Comparison of ENCODE assay signal across 20 cellular contexts in the genomic region with DNA sequence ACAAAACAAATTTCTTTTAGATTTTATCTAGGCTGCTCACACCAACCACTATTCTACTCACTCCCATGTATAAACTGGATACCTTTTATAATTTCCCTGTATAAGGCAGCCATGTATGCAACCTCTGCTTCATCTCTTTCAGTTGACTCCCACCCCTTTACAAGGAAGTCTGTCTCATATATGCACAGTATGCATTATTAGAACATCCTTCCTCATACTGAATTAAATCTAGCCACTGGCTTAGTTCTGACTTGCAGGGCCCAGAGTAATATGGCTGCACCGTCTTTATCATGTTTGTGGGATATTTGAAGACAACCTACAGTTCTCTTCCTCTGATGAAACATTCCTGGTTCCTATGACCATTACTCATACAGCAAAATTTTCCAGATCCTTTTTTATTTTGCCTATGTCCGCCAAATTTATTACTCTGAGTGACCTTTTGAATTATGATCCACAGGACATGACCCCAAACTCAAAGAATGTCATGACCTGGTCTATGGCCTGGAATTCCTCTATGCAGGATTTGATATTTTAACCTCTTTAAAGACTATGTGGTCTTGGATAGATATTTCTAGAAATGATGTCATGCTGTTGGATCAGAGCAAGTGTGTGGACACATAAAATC.
A peak's percentile ranks its signal among the peaks of the same experiment; 100 is the strongest.
DNase-seq lines count a peak whose midpoint lies in the region; ATAC-seq, FAIRE-seq and TF ChIP-seq lines count a peak whose summit lies in the region.
"Had no signal": no experiment of that assay in that cellular context is flagged by ENCODE, and none has a peak within 500 bp of the region (broad histone marks: within the 10 kb centered on the region; RNA-seq: fewer than 3 reads in every experiment).

No MANE protein-coding gene starts in this region.

- FAIRE-seq in endometrium (lab: Jason Lieb, UNC), result peak; percentile 55

- no peak for ATAC-seq in natural killer cell treated with Interleukin-12 subunit alpha and Interleukin-12 subunit beta and Interleukin-15 and Interleukin-18, amount 100 ng/mL, for 72 hours
- ATAC-seq in natural killer cell, result no peak
- no peak for ATAC-seq in Right ventricle myocardium superior (ENCODE audit: poor library complexity)
- ATAC-seq: gastrocnemius medialis; lower lobe of right lung; naive thymus-derived CD8-positive, alpha-beta T cell; psoas muscle had no signal

- H3K4me3 Mint-ChIP-seq in natural killer cell treated with Interleukin-12 subunit alpha and Interleukin-12 subunit beta and Interleukin-15 and Interleukin-18, amount 100 ng/mL, for 72 hours, result peak overlapping the region; percentile 2
- no peak overlapping the region for H3K4me3 Mint-ChIP-seq in natural killer cell
- H3K4me3 Mint-ChIP-seq: activated B cell treated with CpG ODN at 0.5 μM for 24 hours; naive thymus-derived CD8-positive, alpha-beta T cell; T-helper 1 cell treated with Interleukin-12 subunit alpha and Interleukin-12 subunit beta and Interleukin-4 antibody, amounts not matched to agents 30 μg/mL and 1 μg/mL, for 36 hours had no signal

- H3K36me3 Mint-ChIP-seq in natural killer cell treated with Interleukin-12 subunit alpha and Interleukin-12 subunit beta and Interleukin-15 and Interleukin-18, amount 100 ng/mL, for 72 hours, result no peaks in the 10 kb centered on the region
- H3K36me3 Mint-ChIP-seq in natural killer cell, result no peaks in the 10 kb centered on the region
- H3K36me3 Mint-ChIP-seq: naive thymus-derived CD8-positive, alpha-beta T cell had no signal

- no peaks in the 10 kb centered on the region for H3K9me3 Mint-ChIP-seq in natural killer cell treated with Interleukin-12 subunit alpha and Interleukin-12 subunit beta and Interleukin-15 and Interleukin-18, amount 100 ng/mL, for 72 hours
- no peaks in the 10 kb centered on the region for H3K9me3 Mint-ChIP-seq in natural killer cell
- H3K9me3 Mint-ChIP-seq: activated B cell treated with CpG ODN at 0.5 μM for 24 hours had no signal

- TF ChIP-seq CTCF in natural killer cell (IDR thresholded peaks at IDR 0.05) (no peak), GM13976 (IDR thresholded peaks at IDR 0.05; ENCODE audit: borderline replicate concordance, control extremely low read depth, extremely low read depth, insufficient read depth, missing control alignments) (no peak), ascending aorta (IDR thresholded peaks at IDR 0.05) (no peak)

- intact Hi-C loops in natural killer cell (cut with micrococcal nuclease) (no loop called here), ascending aorta (cut with DNase I) (no loop called here), Right ventricle myocardium superior (cut with DNase I) (no loop called here)

- H3K27ac ChIP-seq in ascending aorta, result no peak overlapping the region
- H3K27ac ChIP-seq: gastrocnemius medialis, lower lobe of right lung, psoas muscle had no signal

- H3K36me3 ChIP-seq in ascending aorta, result no peaks in the 10 kb centered on the region
- H3K36me3 ChIP-seq: gastrocnemius medialis, lower lobe of right lung, upper lobe of left lung had no signal

- H3K4me1 ChIP-seq in ascending aorta, result peaks cover 0 to 12% of the 10 kb centered on the region in 2 donors

- H3K4me3 ChIP-seq in ascending aorta, result no peak overlapping the region
- H3K4me3 ChIP-seq: gastrocnemius medialis, lower lobe of right lung, psoas muscle, upper lobe of left lung had no signal

- H3K9me3 ChIP-seq in ascending aorta, result no peaks in the 10 kb centered on the region
- H3K9me3 ChIP-seq: gastrocnemius medialis, lower lobe of right lung, psoas muscle, upper lobe of left lung had no signal

- H3K27me3 Mint-ChIP-seq in natural killer cell treated with Interleukin-12 subunit alpha and Interleukin-12 subunit beta and Interleukin-15 and Interleukin-18, amount 100 ng/mL, for 72 hours, result no peaks in the 10 kb centered on the region
- peaks cover 0 to 4% of the 10 kb centered on the region in 2 donors for H3K27me3 Mint-ChIP-seq in natural killer cell (ENCODE audit: low read depth in 2 of 2)
- H3K27me3 Mint-ChIP-seq: activated B cell treated with CpG ODN at 0.5 μM for 24 hours had no signal

- no peak for DNase-seq in natural killer cell treated with Interleukin-12 subunit alpha and Interleukin-12 subunit beta and Interleukin-15 and Interleukin-18, amount 100 ng/mL, for 72 hours (ENCODE audit: low spot score)
- DNase-seq in natural killer cell, result no peak
- peak; percentile 50 to 91 for DNase-seq in lung microvascular endothelial cell (ENCODE audit: low read depth in 2 of 2)
- no peak for DNase-seq in GM13976 (ENCODE audit: low spot score)
- DNase-seq in ascending aorta (ENCODE audit: low spot score in 2 of 2), result no peak
- DNase-seq in Right ventricle myocardium superior, result no peak
- DNase-seq in NAMALWA (ENCODE audit: low spot score), result no peak
- DNase-seq: activated B cell treated with CpG ODN at 0.5 μM for 24 hours; activated CD8-positive, alpha-beta memory T cell treated with anti-CD3 and anti-CD28 coated beads for 24 hours; amniotic stem cell; gastrocnemius medialis; lower lobe of right lung; naive thymus-derived CD8-positive, alpha-beta T cell; NCI-H1694; NCI-H345; psoas muscle; stimulated activated naive CD4-positive, alpha-beta T cell; upper lobe of left lung had no signal

- H3K27me3 ChIP-seq in ascending aorta, result no peaks in the 10 kb centered on the region
- H3K27me3 ChIP-seq: gastrocnemius medialis, upper lobe of left lung had no signal

- peak overlapping the region; percentile 74 to 89 for H3K27ac Mint-ChIP-seq in natural killer cell treated with Interleukin-12 subunit alpha and Interleukin-12 subunit beta and Interleukin-15 and Interleukin-18, amount 100 ng/mL, for 72 hours
- H3K27ac Mint-ChIP-seq in natural killer cell, result peak overlapping the region in 1 of 2 donors; percentile 43
- H3K27ac Mint-ChIP-seq: activated B cell treated with CpG ODN at 0.5 μM for 24 hours; naive thymus-derived CD8-positive, alpha-beta T cell; T-helper 1 cell treated with Interleukin-12 subunit alpha and Interleukin-12 subunit beta and Interleukin-4 antibody, amounts not matched to agents 30 μg/mL and 1 μg/mL, for 36 hours had no signal

- H3K4me1 Mint-ChIP-seq in natural killer cell treated with Interleukin-12 subunit alpha and Interleukin-12 subunit beta and Interleukin-15 and Interleukin-18, amount 100 ng/mL, for 72 hours (ENCODE audit: low read depth in 2 of 2), result peaks cover 30 to 36% of the 10 kb centered on the region in 2 donors
- peaks cover 15 to 26% of the 10 kb centered on the region in 2 donors for H3K4me1 Mint-ChIP-seq in natural killer cell
- H3K4me1 Mint-ChIP-seq: activated B cell treated with CpG ODN at 0.5 μM for 24 hours had no signal

- in situ Hi-C loops in GM13976 (cut with MboI; ENCODE audit: low sequenced_read_pairs, unreplicated experiment), result no loop called here

Comparison
In these comparisons a context has a peak if more than half of its experiments do, and no peak if none do; other contexts are left out.
1. DNase-seq: peak in lung microvascular endothelial cell (2 of 2); none in natural killer cell treated with Interleukin-12 subunit alpha and Interleukin-12 subunit beta and Interleukin-15 and Interleukin-18, amount 100 ng/mL, for 72 hours (single experiment), natural killer cell (single experiment), GM13976 (single experiment), ascending aorta (0 of 2), Right ventricle myocardium superior (single experiment) and NAMALWA (single experiment).